ENCODE assay signal across 11 cellular contexts in the genomic region with DNA sequence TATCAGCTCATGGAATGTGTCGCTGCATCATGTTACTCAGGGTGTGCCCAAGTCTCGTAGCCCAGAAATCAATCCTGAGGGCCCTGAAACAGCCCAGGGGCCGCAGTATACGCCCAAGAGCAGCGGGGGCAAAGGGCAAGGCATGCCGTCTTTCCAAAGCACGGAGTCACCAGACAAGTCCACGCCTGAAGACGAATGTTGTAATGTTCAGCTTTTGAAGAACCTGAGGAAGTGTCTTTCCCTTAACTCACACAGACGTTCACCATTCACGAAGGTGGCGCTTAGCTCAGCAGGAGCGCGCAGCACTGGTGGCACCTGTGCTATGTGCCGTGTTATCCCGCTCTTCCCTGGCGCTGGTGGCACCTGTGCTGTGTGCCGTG. TPM values are rescaled to one million over a fixed set of nuclear protein-coding genes. Genes with fewer than 3 reads are reported as not detected.
DNase-seq lines count a peak whose midpoint lies in the region; ATAC-seq and TF ChIP-seq lines count a peak whose summit lies in the region.
"Had no signal": no experiment of that assay in that cellular context is flagged by ENCODE, and none has a peak within 500 bp of the region (broad histone marks: within the 10 kb centered on the region; RNA-seq: fewer than 3 reads in every experiment).

No MANE protein-coding gene starts in this region.

- ATAC-seq in Right ventricle myocardium superior (ENCODE audit: poor library complexity): no peak
- no peak for ATAC-seq in naive thymus-derived CD4-positive, alpha-beta T cell
- ATAC-seq in upper lobe of left lung (ENCODE audit: low FRiP score in 2 of 2): no peak
- ATAC-seq in HG03342 (IDR thresholded peaks at IDR 0.05; ENCODE audit: unreplicated experiment): no peak
- no peak for ATAC-seq in HG03039 (IDR thresholded peaks at IDR 0.05; ENCODE audit: unreplicated experiment)

- intact Hi-C loops in left ventricle myocardium inferior (cut with micrococcal nuclease): no loop called here
- intact Hi-C loops in Right ventricle myocardium superior (cut with DNase I): no loop called here
- intact Hi-C loops in naive thymus-derived CD4-positive, alpha-beta T cell (cut with micrococcal nuclease): no loop called here

- H3K4me1 ChIP-seq in left ventricle myocardium inferior (peaks cover 50% of the 10 kb centered on the region), upper lobe of left lung (peaks cover 32 to 61% (median 49%) of the 10 kb centered on the region in 4 donors)
- H3K4me1 ChIP-seq in naive thymus-derived CD4-positive, alpha-beta T cell (ENCODE audit: control insufficient read depth in 2 of 2, insufficient read depth in 2 of 2, low read length in 2 of 2): peaks cover 71 to 72% of the 10 kb centered on the region in 2 donors

- no peak for DNase-seq in left ventricle myocardium inferior
- no peak for DNase-seq in Right ventricle myocardium superior
- DNase-seq in naive thymus-derived CD4-positive, alpha-beta T cell: no peak
- DNase-seq in upper lobe of left lung: no peak
- no peak for DNase-seq in central memory CD4-positive, alpha-beta T cell
- DNase-seq: NCI-H1048, OCI-M1 had no signal

- peak overlapping the region; percentile 88 for H3K27ac ChIP-seq in left ventricle myocardium inferior (replicated peaks)
- H3K27ac ChIP-seq in cingulate gyrus (ENCODE audit: low read depth, low read length): peak overlapping the region; percentile 100
- H3K27ac ChIP-seq in naive thymus-derived CD4-positive, alpha-beta T cell (ENCODE audit: low read depth, low read length): peak overlapping the region; percentile 86
- peak overlapping the region in 3 of 4 donors; percentile 34 to 80 (median 70) for H3K27ac ChIP-seq in upper lobe of left lung

- H3K4me1 Mint-ChIP-seq in naive thymus-derived CD4-positive, alpha-beta T cell: peaks cover 58 to 82% (median 79%) of the 10 kb centered on the region in 7 donors

- no peaks in the 10 kb centered on the region for H3K9me3 Mint-ChIP-seq in naive thymus-derived CD4-positive, alpha-beta T cell

- no peak overlapping the region for H3K4me3 ChIP-seq in left ventricle myocardium inferior
- H3K4me3 ChIP-seq in naive thymus-derived CD4-positive, alpha-beta T cell (ENCODE audit: low read length): no peak overlapping the region
- H3K4me3 ChIP-seq in upper lobe of left lung: no peak overlapping the region

- peaks cover 7 to 58% (median 34%) of the 10 kb centered on the region in 5 donors for H3K36me3 Mint-ChIP-seq in naive thymus-derived CD4-positive, alpha-beta T cell

- WGBS in upper lobe of left lung, 2 donors: 86 to 87% methylated on average over 18 of the region's 18 CpGs

- no peaks in the 10 kb centered on the region for H3K9me3 ChIP-seq in left ventricle myocardium inferior (replicated peaks)
- no peaks in the 10 kb centered on the region for H3K9me3 ChIP-seq in naive thymus-derived CD4-positive, alpha-beta T cell (ENCODE audit: control insufficient read depth in 2 of 3, low read length in 3 of 3)
- no peaks in the 10 kb centered on the region for H3K9me3 ChIP-seq in upper lobe of left lung

- POLR2A ChIA-PET in naive thymus-derived CD4-positive, alpha-beta T cell (lab: Charles Lee): interaction anchor here (1.0 to 1.6 kb wide), 2 partner anchors 10 to 76 kb away, joined by 3 to 7 read pairs; a partner anchor contains a TSS

- no peak for TF ChIP-seq EP300 in upper lobe of left lung (IDR thresholded peaks at IDR 0.05)

- H3K27me3 Mint-ChIP-seq in naive thymus-derived CD4-positive, alpha-beta T cell: no peaks in the 10 kb centered on the region
- H3K27me3 Mint-ChIP-seq: progenitor cell of endocrine pancreas had no signal

- no peak for TF ChIP-seq POLR2A in upper lobe of left lung (IDR thresholded peaks at IDR 0.05)

- peak overlapping the region; percentile 57 to 85 (median 80) for H3K4me3 Mint-ChIP-seq in naive thymus-derived CD4-positive, alpha-beta T cell

- H3K36me3 ChIP-seq in left ventricle myocardium inferior (peaks cover 67% of the 10 kb centered on the region), upper lobe of left lung (peaks cover 17 to 92% (median 68%) of the 10 kb centered on the region in 4 donors)
- peaks cover 0 to 28% (median 5%) of the 10 kb centered on the region in 3 experiments for H3K36me3 ChIP-seq in naive thymus-derived CD4-positive, alpha-beta T cell (ENCODE audit: control insufficient read depth in 2 of 3, insufficient read depth in 3 of 3, low read length in 3 of 3)

- TF ChIP-seq CTCF in left ventricle myocardium inferior (IDR thresholded peaks at IDR 0.05; ENCODE audit: borderline replicate concordance): no peak
- TF ChIP-seq CTCF in upper lobe of left lung (IDR thresholded peaks at IDR 0.05): no peak

- H3K27me3 ChIP-seq in left ventricle myocardium inferior (ENCODE audit: low read depth) (no peaks in the 10 kb centered on the region), upper lobe of left lung (no peaks in the 10 kb centered on the region)
- no peaks in the 10 kb centered on the region for H3K27me3 ChIP-seq in naive thymus-derived CD4-positive, alpha-beta T cell (ENCODE audit: control insufficient read depth in 2 of 2, insufficient read depth in 2 of 2, low read length in 2 of 2)

- CTCF ChIA-PET in naive thymus-derived CD4-positive, alpha-beta T cell (lab: Charles Lee): no interaction called here

- H3K27ac Mint-ChIP-seq in naive thymus-derived CD4-positive, alpha-beta T cell: peak overlapping the region; percentile 92 to 99 (median 97)
- H3K27ac Mint-ChIP-seq: progenitor cell of endocrine pancreas had no signal

RNA-seq across cellular contexts. Expression of a gene that starts 18.8 kb away (rescaled TPM):
- total RNA-seq in left ventricle myocardium inferior: 7.4 TPM
- 8.6 TPM for total RNA-seq in Right ventricle myocardium superior
- 10 to 100 TPM; 12.0 to 42.3 (median 23.0) TPM for total RNA-seq in naive thymus-derived CD4-positive, alpha-beta T cell
- polyA plus RNA-seq in naive thymus-derived CD4-positive, alpha-beta T cell: 10 to 100 TPM in 1 of 2 donors, 1 to 10 TPM in 1; 8.7 to 17.9 TPM
- total RNA-seq in upper lobe of left lung: 10 to 100 TPM in 2 of 6 donors, 1 to 10 TPM in 4; 2.0 to 15.7 (median 3.1) TPM

RNA-seq across cellular contexts. Expression of a gene that starts 45.1 kb away (rescaled TPM):
- total RNA-seq in left ventricle myocardium inferior (143 TPM), Right ventricle myocardium superior (146 TPM), upper lobe of left lung (10 to 100 TPM in 3 of 6 donors, 1 to 10 TPM in 3; 4.9 to 51.7 (median 10.2) TPM)
- total RNA-seq in naive thymus-derived CD4-positive, alpha-beta T cell: 10 to 100 TPM; 13.3 to 47.8 (median 46.5) TPM
- polyA plus RNA-seq in naive thymus-derived CD4-positive, alpha-beta T cell: 10 to 100 TPM; 51.2 to 56.8 TPM
